ENCODE assay signal across 21 cellular contexts in the genomic region with DNA sequence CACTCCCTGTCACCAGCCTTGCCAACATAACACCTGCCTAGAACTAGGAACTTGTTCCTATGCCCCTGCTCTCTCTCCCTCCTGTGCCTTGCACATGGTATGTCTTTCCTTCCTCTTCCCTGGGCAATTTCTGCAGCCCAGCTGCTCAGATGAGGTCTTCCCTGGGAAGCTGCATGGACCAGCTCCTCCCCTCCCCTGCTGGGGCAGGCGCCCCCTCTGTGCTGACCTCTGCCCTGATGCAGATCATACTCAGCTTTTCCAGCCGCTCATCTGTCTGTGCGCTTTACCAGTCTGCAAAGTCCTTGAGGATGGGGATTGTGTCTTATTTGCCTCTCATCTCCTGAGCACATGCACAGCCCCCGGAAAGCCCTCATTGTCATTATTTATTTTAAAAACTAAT.
A peak's percentile ranks its signal among the peaks of the same experiment; 100 is the strongest.
DNase-seq lines count a peak whose midpoint lies in the region; ATAC-seq and TF ChIP-seq lines count a peak whose summit lies in the region.
"Had no signal": no experiment of that assay in that cellular context is flagged by ENCODE, and none has a peak within 500 bp of the region (broad histone marks: within the 10 kb centered on the region; RNA-seq: fewer than 3 reads in every experiment).

No MANE protein-coding gene starts in this region.

- peaks cover 17% of the 10 kb centered on the region for H3K4me1 ChIP-seq in neural progenitor cell

- no peak overlapping the region for H3K9ac ChIP-seq in neural progenitor cell

- peak overlapping the region; percentile 16 for H3K4me3 Mint-ChIP-seq in glutamatergic neuron (ENCODE audit: unreplicated experiment)
- no peak overlapping the region for H3K4me3 Mint-ChIP-seq in neural progenitor cell
- H3K4me3 Mint-ChIP-seq in type B pancreatic cell: peak overlapping the region; percentile 26

- no peaks in the 10 kb centered on the region for H3K27me3 ChIP-seq in neural progenitor cell
- H3K27me3 ChIP-seq: SJCRH30 had no signal

- ATAC-seq in HG03469 (IDR thresholded peaks at IDR 0.05; ENCODE audit: unreplicated experiment): no peak
- ATAC-seq: Right ventricle myocardium inferior, SK-N-SH treated with all-trans-retinoic acid at 6 μM for 48 hours had no signal

- H3K27me3 Mint-ChIP-seq in glutamatergic neuron (ENCODE audit: unreplicated experiment) (peaks cover 3% of the 10 kb centered on the region), neural progenitor cell (ENCODE audit: insufficient read depth, low read depth) (peaks cover 7% of the 10 kb centered on the region), type B pancreatic cell (peaks cover 2% of the 10 kb centered on the region)

- no peaks in the 10 kb centered on the region for H3K79me2 ChIP-seq in neural progenitor cell (ENCODE audit: low read depth)

- no peak overlapping the region for H3K4me2 ChIP-seq in neural progenitor cell
- H3K4me2 ChIP-seq: PC-9 had no signal

- H3K27ac ChIP-seq in neural progenitor cell: no peak overlapping the region
- H3K27ac ChIP-seq: PC-9 had no signal

- peaks cover 37% of the 10 kb centered on the region for H3K4me1 Mint-ChIP-seq in glutamatergic neuron (ENCODE audit: low read depth, unreplicated experiment)
- peaks cover 73% of the 10 kb centered on the region for H3K4me1 Mint-ChIP-seq in neural progenitor cell
- H3K4me1 Mint-ChIP-seq in type B pancreatic cell (ENCODE audit: unreplicated experiment): peaks cover 82% of the 10 kb centered on the region

- TF ChIP-seq CTCF in glutamatergic neuron (IDR thresholded peaks at IDR 0.05; ENCODE audit: partially characterized antibody, unreplicated experiment) (no peak), neural progenitor cell (IDR thresholded peaks at IDR 0.05) (no peak), type B pancreatic cell (conservative IDR thresholded peaks at IDR 0.05) (no peak)

- H4K20me1 ChIP-seq in neural progenitor cell (ENCODE audit: low read depth): no peaks in the 10 kb centered on the region

- H3K9me3 Mint-ChIP-seq in glutamatergic neuron (ENCODE audit: unreplicated experiment) (peaks cover 7% of the 10 kb centered on the region), neural progenitor cell (no peaks in the 10 kb centered on the region), type B pancreatic cell (no peaks in the 10 kb centered on the region)

- H3K9me3 ChIP-seq in neural progenitor cell (ENCODE audit: low read depth): no peaks in the 10 kb centered on the region
- H3K9me3 ChIP-seq: SJCRH30 had no signal

- H3K27ac Mint-ChIP-seq in glutamatergic neuron (ENCODE audit: unreplicated experiment) (no peak overlapping the region), neural progenitor cell (peak overlapping the region; percentile 5), type B pancreatic cell (no peak overlapping the region)

- H3F3A ChIP-seq in neural progenitor cell (ENCODE audit: low read depth): no peaks in the 10 kb centered on the region

- DNase-seq in NCI-H2227 (lab: John Stamatoyannopoulos, UW; ENCODE audit: unreplicated experiment) (peak; percentile 9), NCI-H2227 treated with DMSO at 0.1 percent for 48 hours (lab: John Stamatoyannopoulos, UW) (no peak), glutamatergic neuron (no peak), neural progenitor cell (ENCODE audit: low spot score) (no peak), type B pancreatic cell (ENCODE audit: extremely low spot score, unreplicated experiment) (no peak), NK-92 (lab: John Stamatoyannopoulos, UW; ENCODE audit: unreplicated experiment) (no peak)
- no peak for DNase-seq in activated CD4-positive, alpha-beta T cell treated with anti-CD3 and anti-CD28 coated beads for 4 hours
- DNase-seq: DMS53, KBM-7, NCI-H1105 treated with DMSO at 0.1 percent for 48 hours, NCI-H1694 treated with DMSO at 0.1 percent for 48 hours, NCI-H2081, NCI-H2171 treated with DMSO at 0.1 percent for 48 hours, NCI-H446, NCI-H524 treated with DMSO at 0.1 percent for 48 hours, NCI-H82, PC-9 had no signal

- peaks cover 3% of the 10 kb centered on the region for H3K36me3 ChIP-seq in neural progenitor cell
- H3K36me3 ChIP-seq: SJCRH30 had no signal

- no peak overlapping the region for H2AFZ ChIP-seq in neural progenitor cell (replicated peaks)
- H2AFZ ChIP-seq: PC-9 had no signal

- H3K36me3 Mint-ChIP-seq in glutamatergic neuron (ENCODE audit: unreplicated experiment) (no peaks in the 10 kb centered on the region), neural progenitor cell (peaks cover 32% of the 10 kb centered on the region), type B pancreatic cell (no peaks in the 10 kb centered on the region)

- H3K4me3 ChIP-seq in neural progenitor cell: no peak overlapping the region
- H3K4me3 ChIP-seq: PC-9, SJCRH30 had no signal
